Comparison of ENCODE assay signal across 8 cellular contexts in genomic region chr12:79373896-79374499, GRCh38.
DNase-seq lines count a peak whose midpoint lies in the region; ATAC-seq and TF ChIP-seq lines count a peak whose summit lies in the region.

No MANE protein-coding gene starts in this region.

- TF ChIP-seq EP300 in gastroesophageal sphincter (IDR thresholded peaks at IDR 0.05), result no peak

- WGBS in gastroesophageal sphincter (ENCODE audit: low coverage in 1 of 2), 2 donors, result 54 to 58% methylated on average over 5 of the region's 5 CpGs

- no peak overlapping the region for H3K4me3 ChIP-seq in gastroesophageal sphincter

- H3K27me3 ChIP-seq in gastroesophageal sphincter, result no peaks in the 10 kb centered on the region

- H3K36me3 Mint-ChIP-seq in type B pancreatic cell, result no peaks in the 10 kb centered on the region

- TF ChIP-seq CTCF in gastroesophageal sphincter (IDR thresholded peaks at IDR 0.05), result peak; percentile 16 to 65 (median 34)
- TF ChIP-seq CTCF in type B pancreatic cell (conservative IDR thresholded peaks at IDR 0.05), result peak; percentile 86

- no peaks in the 10 kb centered on the region for H3K36me3 ChIP-seq in gastroesophageal sphincter

- no peak overlapping the region for H3K27ac ChIP-seq in gastroesophageal sphincter

- peak; percentile 77 for ATAC-seq in GM19463 (IDR thresholded peaks at IDR 0.05; ENCODE audit: unreplicated experiment)
- peak; percentile 63 for ATAC-seq in HG03571 (IDR thresholded peaks at IDR 0.05; ENCODE audit: unreplicated experiment)
- ATAC-seq in SK-N-SH treated with all-trans-retinoic acid at 6 μM for 48 hours, result peak; percentile 96
- no peak for ATAC-seq in gastroesophageal sphincter
- ATAC-seq in GM21825 (IDR thresholded peaks at IDR 0.05; ENCODE audit: unreplicated experiment), result no peak

- DNase-seq in SIG-M5 treated with dmso at 0.1 percent for 504 hours (lab: John Stamatoyannopoulos, UW; ENCODE audit: unreplicated experiment) (peak; percentile 12), SIG-M5 (lab: John Stamatoyannopoulos, UW) (no peak), type B pancreatic cell (ENCODE audit: extremely low spot score, unreplicated experiment) (no peak)

- H3K4me1 ChIP-seq in gastroesophageal sphincter, result no peaks in the 10 kb centered on the region

- H3K9me3 Mint-ChIP-seq in type B pancreatic cell, result no peaks in the 10 kb centered on the region

- H3K27ac Mint-ChIP-seq in type B pancreatic cell, result no peak overlapping the region

- peaks cover 11% of the 10 kb centered on the region for H3K4me1 Mint-ChIP-seq in type B pancreatic cell (ENCODE audit: unreplicated experiment)

- H3K4me3 Mint-ChIP-seq in type B pancreatic cell, result no peak overlapping the region

- no peak for TF ChIP-seq POLR2A in gastroesophageal sphincter (IDR thresholded peaks at IDR 0.05)

- no peaks in the 10 kb centered on the region for H3K27me3 Mint-ChIP-seq in type B pancreatic cell

- no peaks in the 10 kb centered on the region for H3K9me3 ChIP-seq in gastroesophageal sphincter

TF ChIP-seq in SK-N-SH treated with all-trans-retinoic acid at 6 μM for 48 hours, 23 proteins besides CTCF, POLR2A, EP300 and RAD21:
- TF ChIP-seq OSR1 (CRISPR knock-in tag; IDR thresholded peaks at IDR 0.05) (no peak), CSDC2 (CRISPR knock-in tag; IDR thresholded peaks at IDR 0.05) (0 out of 2 replicates have a peak, but pooled peaks have one; percentile 21)

Comparison
In these comparisons a context has a peak if more than half of its experiments do, and no peak if none do; other contexts are left out.
1. ATAC-seq: peak in GM19463 (single experiment), HG03571 (single experiment) and SK-N-SH treated with all-trans-retinoic acid at 6 μM for 48 hours (single experiment); none in gastroesophageal sphincter (single experiment) and GM21825 (single experiment).